16 cellular contexts compared by ENCODE assay signal in genomic region chr1:8970870-8971337, GRCh38. TPM values are rescaled to one million over a fixed set of nuclear protein-coding genes. Genes with fewer than 3 reads are reported as not detected.
DNase-seq lines count a peak whose midpoint lies in the region; ATAC-seq, FAIRE-seq and TF ChIP-seq lines count a peak whose summit lies in the region.
"Had no signal": no experiment of that assay in that cellular context is flagged by ENCODE, and none has a peak within 500 bp of the region (broad histone marks: within the 10 kb centered on the region; RNA-seq: fewer than 3 reads in every experiment).

No MANE protein-coding gene starts in this region.

- no peaks in the 10 kb centered on the region for H3K27me3 ChIP-seq in pancreas
- H3K27me3 ChIP-seq: colonic mucosa had no signal

- intact Hi-C loops in pancreas (cut with DNase I) (no loop called here), left cardiac atrium (cut with DNase I) (no loop called here)

- POLR2A ChIA-PET in naive thymus-derived CD8-positive, alpha-beta T cell (lab: Charles Lee), result interaction anchor here (0.6 to 21.1 kb wide), 11 partner anchors 8 to 265 kb away, joined by 3 to 955 read pairs (median 12); partner anchors contain the start of genes CA6 and ENO1

- H3K4me1 Mint-ChIP-seq in activated T-cell treated with anti-CD3 and anti-CD28 coated beads, Interleukin-2, amount 50 U/mL, for 24 hours (ENCODE audit: low read depth), result peaks cover 64% of the 10 kb centered on the region
- H3K4me1 Mint-ChIP-seq in naive thymus-derived CD8-positive, alpha-beta T cell, result peaks cover 17 to 53% (median 46%) of the 10 kb centered on the region in 4 donors

- H3K27ac Mint-ChIP-seq in activated T-cell treated with anti-CD3 and anti-CD28 coated beads, Interleukin-2, amount 50 U/mL, for 24 hours, result peak overlapping the region; percentile 94
- peak overlapping the region; percentile 94 to 100 (median 97) for H3K27ac Mint-ChIP-seq in naive thymus-derived CD8-positive, alpha-beta T cell

- H3K4me3 Mint-ChIP-seq in activated T-cell treated with anti-CD3 and anti-CD28 coated beads, Interleukin-2, amount 50 U/mL, for 24 hours, result peak overlapping the region; percentile 84
- peak overlapping the region; percentile 88 to 100 (median 98) for H3K4me3 Mint-ChIP-seq in naive thymus-derived CD8-positive, alpha-beta T cell

- no peak for FAIRE-seq in pancreas (lab: Jason Lieb, UNC)

- H3K27ac ChIP-seq in KOPT-K1 (ENCODE audit: low read depth, low read length, poor library complexity, severe bottlenecking), result peak overlapping the region; percentile 81
- H3K27ac ChIP-seq in pancreas, result no peak overlapping the region
- H3K27ac ChIP-seq: colonic mucosa had no signal

- 71 to 77% methylated on average over 9 of the region's 9 CpGs for WGBS in pancreas, 2 donors

- peaks cover 3% of the 10 kb centered on the region for H3K36me3 Mint-ChIP-seq in activated T-cell treated with anti-CD3 and anti-CD28 coated beads, Interleukin-2, amount 50 U/mL, for 24 hours (ENCODE audit: low read depth)
- peaks cover 24 to 39% (median 33%) of the 10 kb centered on the region in 3 donors for H3K36me3 Mint-ChIP-seq in naive thymus-derived CD8-positive, alpha-beta T cell

- no peaks in the 10 kb centered on the region for H3K9me3 Mint-ChIP-seq in activated T-cell treated with anti-CD3 and anti-CD28 coated beads, Interleukin-2, amount 50 U/mL, for 24 hours
- H3K9me3 Mint-ChIP-seq in naive thymus-derived CD8-positive, alpha-beta T cell, result peaks cover 0 to 3% (median 0%) of the 10 kb centered on the region in 9 donors

- no peaks in the 10 kb centered on the region for H3K4me1 ChIP-seq in pancreas
- H3K4me1 ChIP-seq: colonic mucosa had no signal

- peak; percentile 75 to 83 for ATAC-seq in naive thymus-derived CD8-positive, alpha-beta T cell
- ATAC-seq in HG02870 (IDR thresholded peaks at IDR 0.05; ENCODE audit: unreplicated experiment) (no peak), pancreas (no peak), left cardiac atrium (no peak)

- no peaks in the 10 kb centered on the region for H3K9me3 ChIP-seq in KOPT-K1 (ENCODE audit: insufficient read depth, low read length, poor library complexity, severe bottlenecking)
- no peaks in the 10 kb centered on the region for H3K9me3 ChIP-seq in pancreas
- H3K9me3 ChIP-seq: colonic mucosa had no signal

- DNase-seq in GM13976 (ENCODE audit: low spot score) (peak; percentile 67), pancreas (no peak), left cardiac atrium (no peak), amygdala (lab: John Stamatoyannopoulos, UW) (no peak)
- DNase-seq in activated T-cell treated with anti-CD3 and anti-CD28 coated beads, Interleukin-2, amount 50 U/mL, for 24 hours, result peak; percentile 66
- peak in 9 of 10 donors; percentile 18 to 83 (median 64) for DNase-seq in naive thymus-derived CD8-positive, alpha-beta T cell
- DNase-seq: colonic mucosa, DMS79 treated with DMSO at 0.1 percent for 48 hours, NCI-H2171, SHP77 had no signal

- TF ChIP-seq CTCF in GM13976 (IDR thresholded peaks at IDR 0.05; ENCODE audit: borderline replicate concordance, control extremely low read depth, extremely low read depth, insufficient read depth, missing control alignments) (no peak), pancreas (IDR thresholded peaks at IDR 0.05) (no peak)

- H3K27me3 Mint-ChIP-seq in activated T-cell treated with anti-CD3 and anti-CD28 coated beads, Interleukin-2, amount 50 U/mL, for 24 hours, result no peaks in the 10 kb centered on the region
- H3K27me3 Mint-ChIP-seq in naive thymus-derived CD8-positive, alpha-beta T cell, result no peaks in the 10 kb centered on the region

- no peak overlapping the region for H3K4me3 ChIP-seq in pancreas
- H3K4me3 ChIP-seq: colonic mucosa had no signal

- H3K36me3 ChIP-seq in KOPT-K1 (ENCODE audit: insufficient read depth, low read length) (no peaks in the 10 kb centered on the region), pancreas (no peaks in the 10 kb centered on the region)
- H3K36me3 ChIP-seq: colonic mucosa had no signal

- in situ Hi-C loops in GM13976 (cut with MboI; ENCODE audit: low sequenced_read_pairs, unreplicated experiment), result no loop called here

RNA-seq across cellular contexts. Expression of gene CA6, which starts 25.2 kb away (rescaled TPM):
- total RNA-seq in naive thymus-derived CD8-positive, alpha-beta T cell, result 10 to 100 TPM; 11.3 to 11.5 TPM
- 10 to 100 TPM in 2 of 3 donors, 1 to 10 TPM in 1; 5.9 to 53.7 (median 17.1) TPM for polyA plus RNA-seq in naive thymus-derived CD8-positive, alpha-beta T cell
- total RNA-seq in pancreas (not detected), left cardiac atrium (not detected)
- not detected for polyA plus RNA-seq in pancreas
- total RNA-seq: colonic mucosa, glomerular endothelial cell, mesenteric fat pad, skeletal muscle tissue, subcutaneous adipose tissue had no signal

RNA-seq across cellular contexts. Expression of gene SLC2A7, which starts 55.3 kb away (rescaled TPM):
- not detected for total RNA-seq in naive thymus-derived CD8-positive, alpha-beta T cell
- polyA plus RNA-seq in naive thymus-derived CD8-positive, alpha-beta T cell, result under 1 TPM in 2 of 3 donors, not detected in 1; 0.16 to 0.20 TPM
- not detected for total RNA-seq in pancreas
- not detected for polyA plus RNA-seq in pancreas
- not detected for total RNA-seq in left cardiac atrium
- total RNA-seq: colonic mucosa, glomerular endothelial cell, mesenteric fat pad, skeletal muscle tissue, subcutaneous adipose tissue had no signal

Comparison
In these comparisons a context has a peak if more than half of its experiments do, and no peak if none do; other contexts are left out.
1. DNase-seq: peak in GM13976 (single experiment), activated T-cell treated with anti-CD3 and anti-CD28 coated beads, Interleukin-2, amount 50 U/mL, for 24 hours (single experiment) and naive thymus-derived CD8-positive, alpha-beta T cell (9 of 10); none in pancreas (0 of 6), left cardiac atrium (single experiment) and amygdala (0 of 56).
2. ATAC-seq: peak in naive thymus-derived CD8-positive, alpha-beta T cell (2 of 2); none in HG02870 (single experiment), pancreas (0 of 4) and left cardiac atrium (0 of 2).
3. RNA of gene CA6, which starts 25.2 kb away (total RNA-seq): 11.3 to 11.5 TPM in naive thymus-derived CD8-positive, alpha-beta T cell; not detected in pancreas and not detected in left cardiac atrium; every median in the first group is over 10 times any median in the second.